16 cellular contexts compared by ENCODE assay signal in the genomic region with DNA sequence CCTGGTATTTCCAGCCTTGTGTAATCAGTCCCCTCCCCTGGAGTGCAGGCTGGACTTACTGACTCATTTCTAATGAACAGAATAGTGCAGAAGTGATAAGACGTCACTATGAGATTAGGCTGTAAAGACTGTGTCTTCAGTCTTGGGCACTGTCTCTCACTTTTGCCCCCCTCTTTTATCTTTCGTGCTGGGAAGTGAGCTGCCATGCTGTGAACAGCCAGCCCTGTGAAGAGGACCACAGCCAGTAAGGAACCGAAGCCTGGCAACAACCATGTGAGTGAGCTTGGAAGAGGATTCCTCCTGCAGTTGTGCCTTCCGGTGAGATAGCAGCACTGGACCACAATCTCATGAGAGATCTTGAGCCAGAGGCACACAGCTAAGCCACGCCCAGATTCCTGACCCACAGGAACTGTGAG.
DNase-seq lines count a peak whose midpoint lies in the region; ATAC-seq and TF ChIP-seq lines count a peak whose summit lies in the region.
"Had no signal": no experiment of that assay in that cellular context is flagged by ENCODE, and none has a peak within 500 bp of the region (broad histone marks: within the 10 kb centered on the region; RNA-seq: fewer than 3 reads in every experiment).

No MANE protein-coding gene starts in this region.

- H3K4me1 ChIP-seq in adrenal gland (replicated peaks in 1 of 2) = no peaks in the 10 kb centered on the region
- peaks cover 0 to 9% (median 0%) of the 10 kb centered on the region in 4 donors for H3K4me1 ChIP-seq in tibial artery

- H3K27me3 Mint-ChIP-seq in activated CD8-positive, alpha-beta memory T cell treated with anti-CD3 and anti-CD28 coated beads, Interleukin-2, amount 10 ng/mL, durations not matched to agents 7 days and 5 days = no peaks in the 10 kb centered on the region
- H3K27me3 Mint-ChIP-seq in activated T-helper 2 cell treated with anti-CD3 and anti-CD28 coated beads, Interferon-gamma antibody, Interleukin-2, Interleukin-4, amounts not matched to agents 10 μg/mL and 5 μg/mL and 100 μg/mL, durations not matched to agents 14 hours and 24 hours and 36 hours (ENCODE audit: low read depth) = no peaks in the 10 kb centered on the region
- H3K27me3 Mint-ChIP-seq: activated CD8-positive, alpha-beta T cell treated with anti-CD3 and anti-CD28 coated beads for 36 hours; activated naive CD4-positive, alpha-beta T cell treated with anti-CD3 and anti-CD28 coated beads, Interleukin-2, amount 50 U/mL, for 24 hours had no signal

- WGBS in adrenal gland, 4 donors = 29 to 46% (median 39%) methylated on average over 4 to 5 of the region's 5 CpGs

- CTCF ChIA-PET in activated CD8-positive, alpha-beta memory T cell treated with anti-CD3 and anti-CD28 coated beads, Interleukin-2, amount 10 ng/mL, durations not matched to agents 7 days and 5 days (lab: Charles Lee) = no interaction called here

- H3K27ac ChIP-seq in adrenal gland (peak overlapping the region in 1 of 5 donors; percentile 41), tibial artery (peak overlapping the region; percentile 39 to 63)
- H3K27ac ChIP-seq: 22Rv1, heart right ventricle, SJSA1 had no signal

- DNase-seq in NCI-H2227 (lab: John Stamatoyannopoulos, UW; ENCODE audit: unreplicated experiment) = peak; percentile 22
- DNase-seq in NCI-H2227 treated with DMSO at 0.1 percent for 48 hours (lab: John Stamatoyannopoulos, UW) = no peak
- DNase-seq in adrenal gland = peak in 6 of 7 donors; percentile 25 to 52 (median 35)
- DNase-seq in iPS-NIHi7 (ENCODE audit: extremely low spot score) = peak; percentile 52
- no peak for DNase-seq in tibial artery
- DNase-seq in activated CD8-positive, alpha-beta memory T cell treated with anti-CD3 and anti-CD28 coated beads, Interleukin-2, amount 10 ng/mL, durations not matched to agents 7 days and 5 days = no peak
- DNase-seq in COLO829 (ENCODE audit: low spot score) = no peak
- no peak for DNase-seq in activated T-helper 2 cell treated with anti-CD3 and anti-CD28 coated beads, Interferon-gamma antibody, Interleukin-2, Interleukin-4, amounts not matched to agents 10 μg/mL and 5 μg/mL and 100 μg/mL, durations not matched to agents 14 hours and 24 hours and 36 hours (ENCODE audit: low spot score)
- DNase-seq: activated CD8-positive, alpha-beta T cell treated with anti-CD3 and anti-CD28 coated beads for 36 hours; DMS 273 treated with DMSO at 0.1 percent for 48 hours; heart right ventricle had no signal

- TF ChIP-seq CTCF in adrenal gland (IDR thresholded peaks at IDR 0.05) = no peak
- no peak for TF ChIP-seq CTCF in tibial artery (IDR thresholded peaks at IDR 0.05)

- no peaks in the 10 kb centered on the region for H3K9me3 Mint-ChIP-seq in activated CD8-positive, alpha-beta memory T cell treated with anti-CD3 and anti-CD28 coated beads, Interleukin-2, amount 10 ng/mL, durations not matched to agents 7 days and 5 days (ENCODE audit: low read depth)
- no peaks in the 10 kb centered on the region for H3K9me3 Mint-ChIP-seq in activated T-helper 2 cell treated with anti-CD3 and anti-CD28 coated beads, Interferon-gamma antibody, Interleukin-2, Interleukin-4, amounts not matched to agents 10 μg/mL and 5 μg/mL and 100 μg/mL, durations not matched to agents 14 hours and 24 hours and 36 hours
- H3K9me3 Mint-ChIP-seq: activated CD8-positive, alpha-beta T cell treated with anti-CD3 and anti-CD28 coated beads for 36 hours; activated naive CD4-positive, alpha-beta T cell treated with anti-CD3 and anti-CD28 coated beads, Interleukin-2, amount 50 U/mL, for 24 hours had no signal

- ATAC-seq in activated CD8-positive, alpha-beta memory T cell treated with anti-CD3 and anti-CD28 coated beads, Interleukin-2, amount 10 ng/mL, durations not matched to agents 7 days and 5 days = no peak
- ATAC-seq: activated CD8-positive, alpha-beta T cell treated with anti-CD3 and anti-CD28 coated beads for 36 hours; GM12878; sciatic nerve had no signal

- H3K27me3 ChIP-seq in adrenal gland = no peaks in the 10 kb centered on the region
- H3K27me3 ChIP-seq in tibial artery = no peaks in the 10 kb centered on the region
- H3K27me3 ChIP-seq: SJSA1 had no signal

- H3K9me3 ChIP-seq in adrenal gland (replicated peaks in 1 of 3) (no peaks in the 10 kb centered on the region), tibial artery (no peaks in the 10 kb centered on the region)
- H3K9me3 ChIP-seq: heart right ventricle, SJSA1 had no signal

- intact Hi-C loops in adrenal gland (cut with DNase I) (no loop called here), tibial artery (cut with DNase I; ENCODE audit: low total_unique reads) (no loop called here)
- intact Hi-C loops in activated T-helper 2 cell treated with anti-CD3 and anti-CD28 coated beads, Interferon-gamma antibody, Interleukin-2, Interleukin-4, amounts not matched to agents 10 μg/mL and 5 μg/mL and 100 μg/mL, durations not matched to agents 14 hours and 24 hours and 36 hours (cut with micrococcal nuclease) = no loop called here

- TF ChIP-seq POLR2A in adrenal gland (IDR thresholded peaks at IDR 0.05) = no peak

- peaks cover 0 to 3% of the 10 kb centered on the region in 2 donors for H3K36me3 ChIP-seq in adrenal gland (replicated peaks in 1 of 2)
- H3K36me3 ChIP-seq in tibial artery = peaks cover 0 to 4% (median 0%) of the 10 kb centered on the region in 3 donors
- H3K36me3 ChIP-seq: SJSA1 had no signal

- H3K4me3 ChIP-seq in adrenal gland (no peak overlapping the region), tibial artery (no peak overlapping the region)
- H3K4me3 ChIP-seq: GM12878, heart right ventricle, SJSA1 had no signal

- no peak overlapping the region for H3K4me3 Mint-ChIP-seq in activated CD8-positive, alpha-beta memory T cell treated with anti-CD3 and anti-CD28 coated beads, Interleukin-2, amount 10 ng/mL, durations not matched to agents 7 days and 5 days
- H3K4me3 Mint-ChIP-seq in activated T-helper 2 cell treated with anti-CD3 and anti-CD28 coated beads, Interferon-gamma antibody, Interleukin-2, Interleukin-4, amounts not matched to agents 10 μg/mL and 5 μg/mL and 100 μg/mL, durations not matched to agents 14 hours and 24 hours and 36 hours (ENCODE audit: low read depth) = no peak overlapping the region
- H3K4me3 Mint-ChIP-seq: activated CD8-positive, alpha-beta T cell treated with anti-CD3 and anti-CD28 coated beads for 36 hours; activated naive CD4-positive, alpha-beta T cell treated with anti-CD3 and anti-CD28 coated beads, Interleukin-2, amount 50 U/mL, for 24 hours had no signal

- H3K36me3 Mint-ChIP-seq in activated CD8-positive, alpha-beta memory T cell treated with anti-CD3 and anti-CD28 coated beads, Interleukin-2, amount 10 ng/mL, durations not matched to agents 7 days and 5 days = peaks cover 15% of the 10 kb centered on the region
- peaks cover 18% of the 10 kb centered on the region for H3K36me3 Mint-ChIP-seq in activated T-helper 2 cell treated with anti-CD3 and anti-CD28 coated beads, Interferon-gamma antibody, Interleukin-2, Interleukin-4, amounts not matched to agents 10 μg/mL and 5 μg/mL and 100 μg/mL, durations not matched to agents 14 hours and 24 hours and 36 hours (ENCODE audit: low read depth)

- H3K27ac Mint-ChIP-seq in activated CD8-positive, alpha-beta memory T cell treated with anti-CD3 and anti-CD28 coated beads, Interleukin-2, amount 10 ng/mL, durations not matched to agents 7 days and 5 days = no peak overlapping the region
- no peak overlapping the region for H3K27ac Mint-ChIP-seq in activated T-helper 2 cell treated with anti-CD3 and anti-CD28 coated beads, Interferon-gamma antibody, Interleukin-2, Interleukin-4, amounts not matched to agents 10 μg/mL and 5 μg/mL and 100 μg/mL, durations not matched to agents 14 hours and 24 hours and 36 hours
- H3K27ac Mint-ChIP-seq: activated CD8-positive, alpha-beta T cell treated with anti-CD3 and anti-CD28 coated beads for 36 hours; activated naive CD4-positive, alpha-beta T cell treated with anti-CD3 and anti-CD28 coated beads, Interleukin-2, amount 50 U/mL, for 24 hours had no signal

- H3K4me1 Mint-ChIP-seq in activated CD8-positive, alpha-beta memory T cell treated with anti-CD3 and anti-CD28 coated beads, Interleukin-2, amount 10 ng/mL, durations not matched to agents 7 days and 5 days = no peaks in the 10 kb centered on the region
- no peaks in the 10 kb centered on the region for H3K4me1 Mint-ChIP-seq in activated T-helper 2 cell treated with anti-CD3 and anti-CD28 coated beads, Interferon-gamma antibody, Interleukin-2, Interleukin-4, amounts not matched to agents 10 μg/mL and 5 μg/mL and 100 μg/mL, durations not matched to agents 14 hours and 24 hours and 36 hours (ENCODE audit: low read depth)
- H3K4me1 Mint-ChIP-seq: activated naive CD4-positive, alpha-beta T cell treated with anti-CD3 and anti-CD28 coated beads, Interleukin-2, amount 50 U/mL, for 24 hours had no signal

Comparison
In these comparisons a context has a peak if more than half of its experiments do, and no peak if none do; other contexts are left out.
1. DNase-seq: peak in NCI-H2227 (single experiment), adrenal gland (6 of 7) and iPS-NIHi7 (single experiment); none in NCI-H2227 treated with DMSO at 0.1 percent for 48 hours (single experiment), tibial artery (0 of 2), activated CD8-positive, alpha-beta memory T cell treated with anti-CD3 and anti-CD28 coated beads, Interleukin-2, amount 10 ng/mL, durations not matched to agents 7 days and 5 days (single experiment), COLO829 (single experiment) and activated T-helper 2 cell treated with anti-CD3 and anti-CD28 coated beads, Interferon-gamma antibody, Interleukin-2, Interleukin-4, amounts not matched to agents 10 μg/mL and 5 μg/mL and 100 μg/mL, durations not matched to agents 14 hours and 24 hours and 36 hours (single experiment).